11 cellular contexts compared by ENCODE assay signal in genomic region chr6:28303570-28303969, GRCh38. TPM values are rescaled to one million over a fixed set of nuclear protein-coding genes. Genes with fewer than 3 reads are reported as not detected.
DNase-seq lines count a peak whose midpoint lies in the region; ATAC-seq and TF ChIP-seq lines count a peak whose summit lies in the region.
"Had no signal": no experiment of that assay in that cellular context is flagged by ENCODE, and none has a peak within 500 bp of the region (broad histone marks: within the 10 kb centered on the region; RNA-seq: fewer than 3 reads in every experiment).

No MANE protein-coding gene starts in this region.

- peaks cover 10 to 44% (median 21%) of the 10 kb centered on the region in 4 donors for H3K36me3 ChIP-seq in esophagus muscularis mucosa

- H3K4me3 Mint-ChIP-seq in activated naive CD8-positive, alpha-beta T cell = peak overlapping the region; percentile 14
- H3K4me3 Mint-ChIP-seq: nephron; T-helper 2 cell treated with Interferon-gamma antibody and Interleukin-4, amounts not matched to agents 5 μg/mL and 100 μg/mL, for 36 hours had no signal

- no peak for TF ChIP-seq EP300 in esophagus muscularis mucosa (IDR thresholded peaks at IDR 0.05)

- peaks cover 0 to 24% (median 11%) of the 10 kb centered on the region in 4 donors for H3K9me3 ChIP-seq in esophagus muscularis mucosa

- DNase-seq in esophagus muscularis mucosa (ENCODE audit: extremely low spot score) (no peak), NCI-H146 (lab: John Stamatoyannopoulos, UW) (no peak), left colon (no peak)
- DNase-seq: activated CD8-positive, alpha-beta memory T cell treated with anti-CD3 and anti-CD28 coated beads, Interleukin-2, amount 50 U/mL, for 48 hours; DMS153 had no signal

- TF ChIP-seq CTCF in esophagus muscularis mucosa (IDR thresholded peaks at IDR 0.05) = no peak

- H3K27ac Mint-ChIP-seq in activated naive CD8-positive, alpha-beta T cell = peak overlapping the region; percentile 72
- H3K27ac Mint-ChIP-seq: nephron had no signal

- H3K27me3 Mint-ChIP-seq in activated naive CD8-positive, alpha-beta T cell = peaks cover 7% of the 10 kb centered on the region

- H3K36me3 Mint-ChIP-seq in activated naive CD8-positive, alpha-beta T cell = peaks cover 11% of the 10 kb centered on the region

- ATAC-seq in GM18511 (IDR thresholded peaks at IDR 0.05; ENCODE audit: unreplicated experiment) (peak; percentile 99), GM19372 (IDR thresholded peaks at IDR 0.05; ENCODE audit: low read depth, unreplicated experiment) (peak; percentile 88), HG02970 (IDR thresholded peaks at IDR 0.05; ENCODE audit: low FRiP score, unreplicated experiment) (peak; percentile 62), left colon (no peak)

- 91% methylated on average over 3 of the region's 3 CpGs for WGBS in esophagus muscularis mucosa

- H3K4me1 ChIP-seq in esophagus muscularis mucosa = no peaks in the 10 kb centered on the region

- H3K27me3 ChIP-seq in esophagus muscularis mucosa = no peaks in the 10 kb centered on the region

- H3K9me3 Mint-ChIP-seq in activated naive CD8-positive, alpha-beta T cell (ENCODE audit: low read depth) = peaks cover 6% of the 10 kb centered on the region

- intact Hi-C loops in esophagus muscularis mucosa (cut with DNase I) (no loop called here), left colon (cut with DNase I, micrococcal nuclease) (no loop called here)

- H3K27ac ChIP-seq in esophagus muscularis mucosa (replicated peaks in 1 of 4) = no peak overlapping the region

- no peak overlapping the region for H3K4me3 ChIP-seq in esophagus muscularis mucosa

- H3K4me1 Mint-ChIP-seq in activated naive CD8-positive, alpha-beta T cell (ENCODE audit: low read depth) = peaks cover 15% of the 10 kb centered on the region
- H3K4me1 Mint-ChIP-seq: nephron had no signal

- no peak for TF ChIP-seq POLR2A in esophagus muscularis mucosa (IDR thresholded peaks at IDR 0.05; ENCODE audit: low read depth)

RNA-seq across cellular contexts. Expression of gene PGBD1, which starts 22.2 kb away (rescaled TPM):
- 1 to 10 TPM; 5.8 to 8.7 (median 7.1) TPM for total RNA-seq in esophagus muscularis mucosa
- total RNA-seq in left colon = 1 to 10 TPM; 1.4 to 1.5 TPM

RNA-seq across cellular contexts. Expression of gene ZSCAN31, which starts 32.4 kb away (rescaled TPM):
- total RNA-seq in esophagus muscularis mucosa (10 to 100 TPM; 13.1 to 39.1 (median 24.1) TPM), left colon (10 to 100 TPM in 1 of 2 donors, 1 to 10 TPM in 1; 8.6 to 10.2 TPM)

RNA-seq across cellular contexts. Expression of gene ZSCAN26, which starts 36.6 kb away (rescaled TPM):
- total RNA-seq in esophagus muscularis mucosa (10 to 100 TPM; 15.1 to 28.2 (median 24.1) TPM), left colon (1 to 10 TPM; 3.8 to 7.9 TPM)

RNA-seq across cellular contexts. Expression of gene NKAPL, which starts 44.5 kb away (rescaled TPM):
- total RNA-seq in esophagus muscularis mucosa (1 to 10 TPM; 2.8 to 6.7 (median 4.7) TPM), left colon (under 1 TPM; 0.21 to 0.47 TPM)

RNA-seq across cellular contexts. Expression of gene ZKSCAN3, which starts 46.2 kb away (rescaled TPM):
- 10 to 100 TPM in 1 of 4 donors, 1 to 10 TPM in 3; 2.8 to 10.4 (median 6.4) TPM for total RNA-seq in esophagus muscularis mucosa
- 1 to 10 TPM; 3.2 to 6.2 TPM for total RNA-seq in left colon
